In the genomic region with DNA sequence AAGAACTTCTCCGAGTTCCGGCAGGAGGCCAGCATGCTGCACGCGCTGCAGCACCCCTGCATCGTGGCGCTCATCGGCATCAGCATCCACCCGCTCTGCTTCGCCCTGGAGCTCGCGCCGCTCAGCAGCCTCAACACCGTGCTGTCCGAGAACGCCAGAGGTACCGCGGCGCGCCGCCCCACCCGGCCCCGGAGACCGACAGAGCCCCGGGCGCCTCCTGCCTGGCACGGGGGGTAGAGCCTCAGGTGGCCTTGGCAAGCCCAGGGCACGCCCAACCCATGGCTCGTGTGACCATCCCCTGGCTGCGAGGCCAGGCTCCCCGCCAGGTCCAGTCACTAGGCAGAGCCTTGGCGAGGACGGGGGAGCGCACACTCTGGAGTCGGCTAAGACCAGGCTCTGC, we compare ENCODE assay signal across 1 cellular context.
TF ChIP-seq lines count a peak whose summit lies in the region.

No MANE protein-coding gene starts in this region.

TF ChIP-seq in H1, 55 proteins besides CTCF, POLR2A, EP300 and RAD21:
- TF ChIP-seq BACH1 (IDR thresholded peaks at IDR 0.05; ENCODE audit: low read length), result no peak
- no peak for TF ChIP-seq EGR1 (IDR thresholded peaks at IDR 0.05; ENCODE audit: borderline replicate concordance, low read depth, low read length)
- no peak for TF ChIP-seq PHF8 (conservative IDR thresholded peaks at IDR 0.05; ENCODE audit: low read depth, low read length)
- TF ChIP-seq CTBP2 (IDR thresholded peaks at IDR 0.05; ENCODE audit: borderline replicate concordance, insufficient read depth, insufficient read length, low read length), result no peak
